ENCODE assay signal across 5 cellular contexts in genomic region chr12:16401835-16402234, GRCh38. TPM values are rescaled to one million over a fixed set of nuclear protein-coding genes. Genes with fewer than 3 reads are reported as not detected.
"Had no signal": no experiment of that assay in that cellular context is flagged by ENCODE, and none has a peak within 500 bp of the region (broad histone marks: within the 10 kb centered on the region; RNA-seq: fewer than 3 reads in every experiment).

No MANE protein-coding gene starts in this region.

RNA-seq across cellular contexts. Expression of gene MGST1, which starts 54.4 kb away (rescaled TPM):
- total RNA-seq: activated naive CD4-positive, alpha-beta T cell treated with anti-CD3 and anti-CD28 coated beads for 36 hours; activated naive CD4-positive, alpha-beta T cell treated with anti-CD3 and anti-CD28 coated beads, Interleukin-2, amount 50 U/mL, for 72 hours; activated naive CD8-positive, alpha-beta T cell treated with anti-CD3 and anti-CD28 coated beads for 36 hours; activated T-cell treated with anti-CD3 and anti-CD28 coated beads, Interleukin-2, amount 50 U/mL, for 72 hours; activated T-helper 17 cell treated with anti-CD3 and anti-CD28 coated beads, Interleukin-2, amount 50 U/mL, for 72 hours had no signal
